ENCODE assay signal across 8 cellular contexts in genomic region chr12:56629459-56630179, GRCh38. TPM values are rescaled to one million over a fixed set of nuclear protein-coding genes. Genes with fewer than 3 reads are reported as not detected.
DNase-seq lines count a peak whose midpoint lies in the region; ATAC-seq, FAIRE-seq and TF ChIP-seq lines count a peak whose summit lies in the region.

No MANE protein-coding gene starts in this region.

- H3K27ac ChIP-seq in HUES6 (ENCODE audit: low read depth, low read length) = peak overlapping the region; percentile 89; the same call in 1 of the 2 replicates
- H3K27ac ChIP-seq in endothelial cell of umbilical vein (ENCODE audit: insufficient read depth, low read depth, low read length) = peak overlapping the region; percentile 66
- H3K27ac ChIP-seq in muscle layer of duodenum (ENCODE audit: low read length) = peak overlapping the region; percentile 97
- peak overlapping the region; percentile 97 for H3K27ac ChIP-seq in testis

- H3K27me3 ChIP-seq in HUES6 (ENCODE audit: control insufficient read depth, insufficient read depth, low read length) (no peaks in the 10 kb centered on the region), endothelial cell of umbilical vein (ENCODE audit: control insufficient read depth in 2 of 2, insufficient read depth in 2 of 2, low read length in 2 of 2) (no peaks in the 10 kb centered on the region), muscle layer of duodenum (ENCODE audit: low read depth, low read length) (no peaks in the 10 kb centered on the region), testis (no peaks in the 10 kb centered on the region)

- TSS peak; percentile 81 for BruUV-seq in endothelial cell of umbilical vein (replicated peaks; lab: Mats Ljungman, UMichigan)

- no peak for FAIRE-seq in endothelial cell of umbilical vein (lab: Jason Lieb, UNC)

- H2AFZ ChIP-seq in endothelial cell of umbilical vein (ENCODE audit: low read depth, low read length) = peak overlapping the region; percentile 7

- H3K9me1 ChIP-seq in endothelial cell of umbilical vein (replicated peaks; ENCODE audit: control insufficient read depth, extremely low read depth, insufficient read depth, low read length) = no peaks in the 10 kb centered on the region

- H3K79me2 ChIP-seq in endothelial cell of umbilical vein (ENCODE audit: control insufficient read depth, insufficient read depth, low read length) = peaks cover 61% of the 10 kb centered on the region

- CTCF ChIA-PET in endothelial cell of umbilical vein (lab: Charles Lee) = interaction anchor here (0.7 to 1.9 kb wide), 8 partner anchors 20 to 510 kb away, joined by 3 to 9 read pairs (median 3); partner anchors contain the start of gene SMARCC2

- no peaks in the 10 kb centered on the region for H4K20me1 ChIP-seq in endothelial cell of umbilical vein (replicated peaks; ENCODE audit: control insufficient read depth, extremely low read depth, insufficient read depth, low read length)

- WGBS in testis, 2 donors = 0% methylated on average over 4 to 42 of the region's 46 CpGs

- intact Hi-C loops in endothelial cell of umbilical vein (cut with micrococcal nuclease) (no loop called here), testis (cut with DNase I; ENCODE audit: low total_unique reads) (no loop called here)

- H3K4me1 ChIP-seq in HUES6 (ENCODE audit: control insufficient read depth, insufficient read depth, low read length) = peaks cover 39% of the 10 kb centered on the region
- H3K4me1 ChIP-seq in endothelial cell of umbilical vein (ENCODE audit: control insufficient read depth, extremely low read depth, insufficient read depth, low read length) = peaks cover 34% of the 10 kb centered on the region
- peaks cover 22 to 70% of the 10 kb centered on the region in 2 donors for H3K4me1 ChIP-seq in muscle layer of duodenum (ENCODE audit: control insufficient read depth in 1 of 2, insufficient read depth in 2 of 2, low read length in 2 of 2)
- H3K4me1 ChIP-seq in testis = peaks cover 55% of the 10 kb centered on the region

- H3K4me2 ChIP-seq in endothelial cell of umbilical vein (ENCODE audit: insufficient read depth, low read length) = peak overlapping the region; percentile 91

- H3K9me3 ChIP-seq in HUES6 (ENCODE audit: control insufficient read depth, insufficient read depth, low read depth, low read length) (no peaks in the 10 kb centered on the region), endothelial cell of umbilical vein (replicated peaks; ENCODE audit: control insufficient read depth, insufficient read depth, low read length) (no peaks in the 10 kb centered on the region), muscle layer of duodenum (ENCODE audit: control insufficient read depth in 1 of 2, low read length in 2 of 2) (no peaks in the 10 kb centered on the region), testis (no peaks in the 10 kb centered on the region)

- H3K9ac ChIP-seq in HUES6 (ENCODE audit: low read length) = peak overlapping the region; percentile 89
- H3K9ac ChIP-seq in endothelial cell of umbilical vein (replicated peaks; ENCODE audit: extremely low read depth, insufficient read depth, low read length) = peak overlapping the region; percentile 74

- peak; percentile 78 for DNase-seq in activated CD8-positive, alpha-beta memory T cell treated with anti-CD3 and anti-CD28 coated beads for 24 hours
- DNase-seq in endothelial cell of umbilical vein (ENCODE audit: low read depth, low spot score) = peak; percentile 21
- DNase-seq in testis = peak; percentile 32
- DNase-seq in NCI-H1694 treated with DMSO at 0.1 percent for 48 hours (lab: John Stamatoyannopoulos, UW) = no peak

- POLR2A ChIA-PET in endothelial cell of umbilical vein (lab: Charles Lee) = interaction anchor here (1.0 to 1.4 kb wide), 2 partner anchors 7 to 433 kb away, joined by 3 to 5 read pairs; no protein-coding TSS in a partner anchor

- peak; percentile 11 for ATAC-seq in GM18907 (IDR thresholded peaks at IDR 0.05; ENCODE audit: unreplicated experiment)
- ATAC-seq in GM21367 (IDR thresholded peaks at IDR 0.05; ENCODE audit: unreplicated experiment) = no peak

- dilution Hi-C loops in endothelial cell of umbilical vein (cut with MboI; ENCODE audit: extremely low pct_ligation_motif_present, low sequenced_read_pairs) = no loop called here

- TF ChIP-seq CTCF in endothelial cell of umbilical vein (IDR thresholded peaks at IDR 0.05; ENCODE audit: extremely low read depth in 1 of 2, insufficient read depth in 1 of 2, low read depth in 1 of 2, low read length in 2 of 2) (no peak), testis (IDR thresholded peaks at IDR 0.05) (no peak)

- peak overlapping the region; percentile 93 for H3K4me3 ChIP-seq in HUES6 (ENCODE audit: low read depth, low read length)
- H3K4me3 ChIP-seq in endothelial cell of umbilical vein (replicated peaks in 1 of 3; ENCODE audit: insufficient read depth in 1 of 3, low read depth in 1 of 3, low read length in 3 of 3) = peak overlapping the region; percentile 87 to 99 (median 89)
- peak overlapping the region; percentile 94 to 97 for H3K4me3 ChIP-seq in muscle layer of duodenum (ENCODE audit: low read depth in 1 of 2, low read length in 2 of 2)
- H3K4me3 ChIP-seq in testis = peak overlapping the region; percentile 88 to 100

- TF ChIP-seq POLR2A in endothelial cell of umbilical vein (IDR thresholded peaks at IDR 0.05; ENCODE audit: low read depth, low read length) = peak; percentile 24
- TF ChIP-seq POLR2A in testis (IDR thresholded peaks at IDR 0.05) = no peak

- H3K36me3 ChIP-seq in HUES6 (ENCODE audit: control insufficient read depth, insufficient read depth, low read length) (peaks cover 5% of the 10 kb centered on the region; the same call in 1 of the 2 replicates), endothelial cell of umbilical vein (ENCODE audit: control insufficient read depth in 2 of 2, extremely low read depth in 1 of 2, insufficient read depth in 2 of 2, low read length in 2 of 2) (peaks cover 0 to 1% of the 10 kb centered on the region in 2 experiments), muscle layer of duodenum (ENCODE audit: control insufficient read depth in 1 of 2, insufficient read depth in 2 of 2, low read length in 2 of 2) (peaks cover 9 to 13% of the 10 kb centered on the region in 2 donors), testis (ENCODE audit: low read depth, missing control alignments) (no peaks in the 10 kb centered on the region)

TF ChIP-seq in endothelial cell of umbilical vein, 7 proteins besides CTCF, POLR2A, EP300 and RAD21:
- TF ChIP-seq EZH2 (IDR thresholded peaks at IDR 0.05; ENCODE audit: borderline replicate concordance, low read depth, low read length, severe bottlenecking) = no peak
- TF ChIP-seq GATA2 (IDR thresholded peaks at IDR 0.05; ENCODE audit: insufficient read depth, insufficient read length, low read depth, low read length) = no peak
- TF ChIP-seq MYC (IDR thresholded peaks at IDR 0.05; ENCODE audit: low read depth, low read length) = no peak
- no peak for TF ChIP-seq POLR2AphosphoS5 (IDR thresholded peaks at IDR 0.05; ENCODE audit: insufficient read depth, low read depth, low read length)
- no peak for TF ChIP-seq FOS (IDR thresholded peaks at IDR 0.05; ENCODE audit: borderline replicate concordance, insufficient read depth, low read length)
- TF ChIP-seq JUN (IDR thresholded peaks at IDR 0.05; ENCODE audit: borderline replicate concordance, insufficient read depth, insufficient read length, low read depth) = no peak
- no peak for TF ChIP-seq MAX (IDR thresholded peaks at IDR 0.05; ENCODE audit: insufficient read depth, insufficient read length)

RNA-seq across cellular contexts. Expression of gene BAZ2A, which starts 0.5 kb away (rescaled TPM):
- total RNA-seq in endothelial cell of umbilical vein (91.4 and 97.7 TPM in 2 replicates), testis (100 to 1,000 TPM; 250 to 316 TPM)
- polyA plus RNA-seq in endothelial cell of umbilical vein (49.8 and 56.0 TPM in 2 replicates), testis (ENCODE audit: insufficient read depth, low read depth, low replicate concordance) (134 TPM)
- 46.7 and 47.7 TPM in 2 replicates for polyA plus RNA-seq in endothelial cell of umbilical vein (2011; cell fraction: cytosol; rRNA removed)
- 192 and 263 TPM in 2 replicates for polyA plus RNA-seq in endothelial cell of umbilical vein (2011; cell fraction: nucleus; rRNA removed)
- 47.3 and 50.3 TPM in 2 replicates for polyA plus RNA-seq in endothelial cell of umbilical vein (2012)
- 241 and 260 TPM in 2 replicates for polyA minus RNA-seq in endothelial cell of umbilical vein
- polyA minus RNA-seq in endothelial cell of umbilical vein (2011; cell fraction: cytosol; rRNA and poly(A)+ RNA removed) = 43.2 TPM
- polyA minus RNA-seq in endothelial cell of umbilical vein (2011; cell fraction: nucleus; rRNA and poly(A)+ RNA removed) = 147 and 206 TPM in 2 replicates

RNA-seq across cellular contexts. Expression of gene ATP5F1B, which starts 16.2 kb away (rescaled TPM):
- total RNA-seq in endothelial cell of umbilical vein (520 and 590 TPM in 2 replicates), testis (100 to 1,000 TPM; 342 to 387 TPM)
- polyA plus RNA-seq in endothelial cell of umbilical vein (829 and 941 TPM in 2 replicates), testis (ENCODE audit: insufficient read depth, low read depth, low replicate concordance) (666 TPM)
- polyA plus RNA-seq in endothelial cell of umbilical vein (2011; cell fraction: cytosol; rRNA removed) = 770 and 805 TPM in 2 replicates
- polyA plus RNA-seq in endothelial cell of umbilical vein (2011; cell fraction: nucleus; rRNA removed) = 569 and 590 TPM in 2 replicates
- polyA plus RNA-seq in endothelial cell of umbilical vein (2012) = 848 and 969 TPM in 2 replicates
- 1,149 and 1,211 TPM in 2 replicates for polyA minus RNA-seq in endothelial cell of umbilical vein
- 887 TPM for polyA minus RNA-seq in endothelial cell of umbilical vein (2011; cell fraction: cytosol; rRNA and poly(A)+ RNA removed)
- polyA minus RNA-seq in endothelial cell of umbilical vein (2011; cell fraction: nucleus; rRNA and poly(A)+ RNA removed) = 125 and 191 TPM in 2 replicates

RNA-seq across cellular contexts. Expression of gene PTGES3, which starts 58.5 kb away (rescaled TPM):
- total RNA-seq in endothelial cell of umbilical vein (262 and 278 TPM in 2 replicates), testis (100 to 1,000 TPM; 102 to 110 TPM)
- polyA plus RNA-seq in endothelial cell of umbilical vein (33.4 and 48.5 TPM in 2 replicates), testis (ENCODE audit: insufficient read depth, low read depth, low replicate concordance) (267 TPM)
- 73.3 and 77.3 TPM in 2 replicates for polyA plus RNA-seq in endothelial cell of umbilical vein (2011; cell fraction: cytosol; rRNA removed)
- 37.5 and 49.3 TPM in 2 replicates for polyA plus RNA-seq in endothelial cell of umbilical vein (2011; cell fraction: nucleus; rRNA removed)
- 239 and 400 TPM in 2 replicates for polyA plus RNA-seq in endothelial cell of umbilical vein (2012)
- 21.7 and 27.4 TPM in 2 replicates for polyA minus RNA-seq in endothelial cell of umbilical vein
- 119 TPM for polyA minus RNA-seq in endothelial cell of umbilical vein (2011; cell fraction: cytosol; rRNA and poly(A)+ RNA removed)
- 26.1 and 27.9 TPM in 2 replicates for polyA minus RNA-seq in endothelial cell of umbilical vein (2011; cell fraction: nucleus; rRNA and poly(A)+ RNA removed)
